Comparison of ENCODE assay signal across 1 cellular context in genomic region chr10:46220872-46221538, GRCh38.
TF ChIP-seq lines count a peak whose summit lies in the region.

No MANE protein-coding gene starts in this region.

TF ChIP-seq in GM23338, 12 proteins besides CTCF, POLR2A, EP300 and RAD21 (continued from another document):
- no peak for TF ChIP-seq REST (IDR thresholded peaks at IDR 0.05; ENCODE audit: unreplicated experiment)
- no peak for TF ChIP-seq ZNF462 (CRISPR knock-in tag; IDR thresholded peaks at IDR 0.05)
